In genomic region chr17:58303981-58304734, GRCh38 we compare ENCODE assay signal across 8 cellular contexts. TPM values are rescaled to one million over a fixed set of nuclear protein-coding genes. Genes with fewer than 3 reads are reported as not detected.
DNase-seq lines count a peak whose midpoint lies in the region; ATAC-seq and TF ChIP-seq lines count a peak whose summit lies in the region.

No MANE protein-coding gene starts in this region.

- H3K4me3 ChIP-seq in AG10803 (ENCODE audit: low read length) (no peak overlapping the region), right lobe of liver (no peak overlapping the region)

- no peaks in the 10 kb centered on the region; the same call in 1 of the 2 replicates for H3K27me3 Mint-ChIP-seq in WTC11 (ENCODE audit: low read depth)
- H3K27me3 Mint-ChIP-seq in stimulated activated memory B cell treated with anti-CD40 and anti-IgM and Interleukin-4, amounts not matched to agents 10 μg/mL and 1 μg/mL and 100 μg/mL, for 72 hours = no peaks in the 10 kb centered on the region

- DNase-seq in AG10803 (ENCODE audit: low read depth) (peak; percentile 29), NCI-H1694 treated with DMSO at 0.1 percent for 48 hours (lab: John Stamatoyannopoulos, UW) (peak; percentile 79), WTC11 (ENCODE audit: low spot score) (peak; percentile 74), cerebellar cortex (ENCODE audit: low spot score) (peak; percentile 38), right lobe of liver (peak in 2 of 3 donors; percentile 59 to 68)

- no peak for TF ChIP-seq POLR2A in right lobe of liver (IDR thresholded peaks at IDR 0.05)

- no peaks in the 10 kb centered on the region for H3K4me1 ChIP-seq in right lobe of liver

- intact Hi-C loops in right lobe of liver (cut with DNase I) = loop anchor here in 1 of 2 donors (5.0 kb wide), 1 partner anchor 143 kb away; no protein-coding TSS in a partner anchor

- H3K9me3 ChIP-seq in right lobe of liver = no peaks in the 10 kb centered on the region

- peak; percentile 74 for TF ChIP-seq CTCF in AG10803 (conservative IDR thresholded peaks at IDR 0.05; ENCODE audit: low read length)
- TF ChIP-seq CTCF in WTC11 (IDR thresholded peaks at IDR 0.05) = peak; percentile 94
- TF ChIP-seq CTCF in right lobe of liver (IDR thresholded peaks at IDR 0.05) = peak; percentile 54 to 81 (median 64)

- no peaks in the 10 kb centered on the region for H3K9me3 Mint-ChIP-seq in WTC11
- H3K9me3 Mint-ChIP-seq in stimulated activated memory B cell treated with anti-CD40 and anti-IgM and Interleukin-4, amounts not matched to agents 10 μg/mL and 1 μg/mL and 100 μg/mL, for 72 hours = no peaks in the 10 kb centered on the region

- H3K36me3 Mint-ChIP-seq in WTC11 = no peaks in the 10 kb centered on the region
- no peaks in the 10 kb centered on the region for H3K36me3 Mint-ChIP-seq in stimulated activated memory B cell treated with anti-CD40 and anti-IgM and Interleukin-4, amounts not matched to agents 10 μg/mL and 1 μg/mL and 100 μg/mL, for 72 hours

- H3K36me3 ChIP-seq in right lobe of liver = no peaks in the 10 kb centered on the region

- ATAC-seq in GM19351 (IDR thresholded peaks at IDR 0.05; ENCODE audit: unreplicated experiment) (peak; percentile 69), WTC11 (peak; percentile 76), right lobe of liver (peak; percentile 79 to 93 (median 90)), GM18861 (IDR thresholded peaks at IDR 0.05; ENCODE audit: unreplicated experiment) (no peak)
- ATAC-seq in stimulated activated memory B cell treated with anti-CD40 and anti-IgM and Interleukin-4, amounts not matched to agents 10 μg/mL and 1 μg/mL and 100 μg/mL, for 72 hours = peak; percentile 77

- POLR2A ChIA-PET in WTC11 (lab: Charles Lee) = interaction anchor here (1.0 kb wide), 1 partner anchor 20 kb away, joined by 3 read pairs; no protein-coding TSS in a partner anchor

- no peaks in the 10 kb centered on the region for H3K27me3 ChIP-seq in right lobe of liver

- H3K4me3 Mint-ChIP-seq in WTC11 = no peak overlapping the region
- H3K4me3 Mint-ChIP-seq in stimulated activated memory B cell treated with anti-CD40 and anti-IgM and Interleukin-4, amounts not matched to agents 10 μg/mL and 1 μg/mL and 100 μg/mL, for 72 hours = no peak overlapping the region

- WGBS in right lobe of liver (ENCODE audit: insufficient coverage, low coverage, low lambda C conversion rate, missing lambda C conversion rate) = 41% methylated on average over 9 of the region's 10 CpGs

- H3K27ac Mint-ChIP-seq in WTC11 = no peak overlapping the region
- no peak overlapping the region for H3K27ac Mint-ChIP-seq in stimulated activated memory B cell treated with anti-CD40 and anti-IgM and Interleukin-4, amounts not matched to agents 10 μg/mL and 1 μg/mL and 100 μg/mL, for 72 hours

- H3K27ac ChIP-seq in right lobe of liver = no peak overlapping the region

- peaks cover 11% of the 10 kb centered on the region for H3K4me1 Mint-ChIP-seq in WTC11
- H3K4me1 Mint-ChIP-seq in stimulated activated memory B cell treated with anti-CD40 and anti-IgM and Interleukin-4, amounts not matched to agents 10 μg/mL and 1 μg/mL and 100 μg/mL, for 72 hours = peaks cover 24% of the 10 kb centered on the region

- CTCF ChIA-PET in WTC11 (lab: Charles Lee) = interaction anchor here (0.6 to 7.1 kb wide), 19 partner anchors 12 to 209 kb away, joined by 3 to 97 read pairs (median 6); partner anchors contain the start of genes MPO and RNF43

TF ChIP-seq in WTC11, 78 proteins besides CTCF, POLR2A, EP300 and RAD21:
- TF ChIP-seq ERG (CRISPR knock-in tag; IDR thresholded peaks at IDR 0.05) = 0 out of 2 replicates have a peak, but pooled peaks have one; percentile 22
- peak; percentile 27; the same call in 1 of the 2 replicates for TF ChIP-seq MAX (CRISPR knock-in tag; IDR thresholded peaks at IDR 0.05)
- TF ChIP-seq ATF2 (CRISPR knock-in tag; IDR thresholded peaks at IDR 0.05; ENCODE audit: borderline replicate concordance, low read depth) = no peak

RNA-seq across cellular contexts. Expression of gene MPO, which starts 23.4 kb away (rescaled TPM):
- not detected in 3 replicates for total RNA-seq in WTC11 (2021)
- total RNA-seq in right lobe of liver = 1 to 10 TPM in 2 of 6 experiments, under 1 TPM in 2, not detected in 2; 0.26 to 4.2 (median 1.9) TPM

RNA-seq across cellular contexts. Expression of gene TSPOAP1, which starts 24.4 kb away (rescaled TPM):
- 10.9 to 19.0 TPM (median 16.4 TPM) in 3 replicates for total RNA-seq in WTC11 (2021)
- total RNA-seq in right lobe of liver = 1 to 10 TPM in 5 of 6 experiments, under 1 TPM in 1; 0.87 to 8.3 (median 3.8) TPM

RNA-seq across cellular contexts. Expression of gene SUPT4H1, which starts 47.8 kb away (rescaled TPM):
- total RNA-seq in WTC11 (2021) (85.5 to 91.1 TPM (median 89.3 TPM) in 3 replicates), right lobe of liver (10 to 100 TPM; 24.8 to 50.9 (median 37.0) TPM)

Comparison
In these comparisons a context has a peak if more than half of its experiments do, and no peak if none do; other contexts are left out.
1. DNase-seq: peak in every context shown above with its lines; median percentile 79 in NCI-H1694 treated with DMSO at 0.1 percent for 48 hours; 74 in WTC11; 64 in right lobe of liver; 38 in cerebellar cortex; 29 in AG10803.